In genomic region chr6:152004036-152004566, GRCh38 we compare ENCODE assay signal across 25 cellular contexts.
DNase-seq lines count a peak whose midpoint lies in the region; ATAC-seq, FAIRE-seq and TF ChIP-seq lines count a peak whose summit lies in the region.
"Had no signal": no experiment of that assay in that cellular context is flagged by ENCODE, and none has a peak within 500 bp of the region (broad histone marks: within the 10 kb centered on the region; RNA-seq: fewer than 3 reads in every experiment).

No MANE protein-coding gene starts in this region.

- FAIRE-seq in RCC 7860 (lab: Jason Lieb, UNC), result no peak
- FAIRE-seq: kidney had no signal

- H3K27me3 Mint-ChIP-seq in type B pancreatic cell, result peaks cover 7% of the 10 kb centered on the region
- H3K27me3 Mint-ChIP-seq: activated naive CD4-positive, alpha-beta T cell treated with anti-CD3 and anti-CD28 coated beads, Interleukin-2, amount 10 ng/mL, durations not matched to agents 7 days and 5 days; stimulated activated memory B cell treated with anti-CD40 and anti-IgM and Interleukin-4, amounts not matched to agents 10 μg/mL and 1 μg/mL and 100 μg/mL, for 72 hours had no signal

- H3K9me2 ChIP-seq in Loucy (replicated peaks; ENCODE audit: low read depth, low read length), result no peaks in the 10 kb centered on the region

- no peaks in the 10 kb centered on the region for H3K36me3 ChIP-seq in Loucy (ENCODE audit: insufficient read depth, low read length)
- H3K36me3 ChIP-seq in lower lobe of right lung, result no peaks in the 10 kb centered on the region
- H3K36me3 ChIP-seq: colonic mucosa had no signal

- H3K4me3 Mint-ChIP-seq in type B pancreatic cell, result no peak overlapping the region
- H3K4me3 Mint-ChIP-seq: activated CD8-positive, alpha-beta T cell treated with anti-CD3 and anti-CD28 coated beads, Interleukin-2, amount 10 ng/mL, durations not matched to agents 7 days and 5 days; activated naive CD4-positive, alpha-beta T cell treated with anti-CD3 and anti-CD28 coated beads, Interleukin-2, amount 10 ng/mL, durations not matched to agents 7 days and 5 days; CD14-positive monocyte; natural killer cell treated with Interleukin-12 subunit alpha and Interleukin-12 subunit beta and Interleukin-15 and Interleukin-18, amount 100 ng/mL, for 72 hours; stimulated activated memory B cell treated with anti-CD40 and anti-IgM and Interleukin-4, amounts not matched to agents 10 μg/mL and 1 μg/mL and 100 μg/mL, for 72 hours had no signal

- H3K27me3 ChIP-seq in Loucy (ENCODE audit: insufficient read depth, low read length, poor library complexity, severe bottlenecking) (no peaks in the 10 kb centered on the region), lower lobe of right lung (ENCODE audit: low read depth) (no peaks in the 10 kb centered on the region)
- H3K27me3 ChIP-seq: colonic mucosa had no signal

- TF ChIP-seq CTCF in Loucy (conservative IDR thresholded peaks at IDR 0.05; ENCODE audit: low read length), result no peak
- TF ChIP-seq CTCF in choroid plexus epithelial cell (conservative IDR thresholded peaks at IDR 0.05; ENCODE audit: low read depth, low read length), result no peak
- TF ChIP-seq CTCF in type B pancreatic cell (conservative IDR thresholded peaks at IDR 0.05), result no peak
- TF ChIP-seq CTCF in lower lobe of right lung (IDR thresholded peaks at IDR 0.05), result no peak

- H4K20me1 ChIP-seq in Loucy (ENCODE audit: insufficient read depth, low read length, poor library complexity, severe bottlenecking), result no peaks in the 10 kb centered on the region

- peak overlapping the region; percentile 41 for H3K4me2 ChIP-seq in Loucy (ENCODE audit: low read depth, low read length, poor library complexity, severe bottlenecking)

- no peak overlapping the region for H3K9ac ChIP-seq in Loucy (ENCODE audit: low read depth, low read length, poor library complexity, severe bottlenecking)

- peaks cover 26% of the 10 kb centered on the region for H3K4me1 ChIP-seq in Loucy (ENCODE audit: insufficient read depth, low read length, poor library complexity, severe bottlenecking)
- H3K4me1 ChIP-seq in lower lobe of right lung, result no peaks in the 10 kb centered on the region
- H3K4me1 ChIP-seq: Caco-2, colonic mucosa had no signal

- H3K4me3 ChIP-seq in Loucy (ENCODE audit: low read length, poor library complexity, severe bottlenecking) (peak overlapping the region; percentile 24), choroid plexus epithelial cell (ENCODE audit: low read depth, low read length) (no peak overlapping the region), lower lobe of right lung (no peak overlapping the region)
- H3K4me3 ChIP-seq: colonic mucosa had no signal

- H3K9me3 ChIP-seq in Loucy (ENCODE audit: insufficient read depth, low read depth, low read length) (no peaks in the 10 kb centered on the region), lower lobe of right lung (no peaks in the 10 kb centered on the region)
- H3K9me3 ChIP-seq: Caco-2, colonic mucosa had no signal

- no peak for ATAC-seq in lower lobe of right lung
- ATAC-seq: activated CD8-positive, alpha-beta T cell treated with anti-CD3 and anti-CD28 coated beads, Interleukin-2, amount 10 ng/mL, durations not matched to agents 7 days and 5 days; natural killer cell treated with Interleukin-12 subunit alpha and Interleukin-12 subunit beta and Interleukin-15 and Interleukin-18, amount 100 ng/mL, for 72 hours; stimulated activated memory B cell treated with anti-CD40 and anti-IgM and Interleukin-4, amounts not matched to agents 10 μg/mL and 1 μg/mL and 100 μg/mL, for 72 hours had no signal

- DNase-seq in EH (ENCODE audit: low read depth) (peak; percentile 39), choroid plexus epithelial cell (ENCODE audit: low read depth) (peak; percentile 33), myocyte (ENCODE audit: low read depth) (peak; percentile 33), type B pancreatic cell (ENCODE audit: extremely low spot score, unreplicated experiment) (no peak), lower lobe of right lung (no peak), RCC 7860 (ENCODE audit: low spot score) (no peak), HUDEP-2 (lab: John Stamatoyannopoulos, UW; ENCODE audit: unreplicated experiment in 76 of 76) (no peak)
- DNase-seq: activated CD8-positive, alpha-beta T cell treated with anti-CD3 and anti-CD28 coated beads, Interleukin-2, amount 10 ng/mL, durations not matched to agents 7 days and 5 days; activated naive CD4-positive, alpha-beta T cell treated with anti-CD3 and anti-CD28 coated beads, Interleukin-2, amount 10 ng/mL, durations not matched to agents 7 days and 5 days; amniotic stem cell; Caco-2; colonic mucosa; DMS79; effector CD8-positive, alpha-beta T cell; KG1; kidney; midbrain; NCI-H146; NCI-H345; substantia nigra; T-helper 9 cell had no signal

- intact Hi-C loops in lower lobe of right lung (cut with DNase I), result no loop called here

- H3F3A ChIP-seq in Loucy (ENCODE audit: low read depth), result no peaks in the 10 kb centered on the region

- H3K79me2 ChIP-seq in Loucy (ENCODE audit: insufficient read depth, low read length), result no peaks in the 10 kb centered on the region

- H2AFZ ChIP-seq in Loucy (ENCODE audit: low read length), result no peak overlapping the region

- H3K36me3 Mint-ChIP-seq in type B pancreatic cell, result no peaks in the 10 kb centered on the region
- H3K36me3 Mint-ChIP-seq: activated naive CD4-positive, alpha-beta T cell treated with anti-CD3 and anti-CD28 coated beads, Interleukin-2, amount 10 ng/mL, durations not matched to agents 7 days and 5 days; CD14-positive monocyte; natural killer cell treated with Interleukin-12 subunit alpha and Interleukin-12 subunit beta and Interleukin-15 and Interleukin-18, amount 100 ng/mL, for 72 hours; stimulated activated memory B cell treated with anti-CD40 and anti-IgM and Interleukin-4, amounts not matched to agents 10 μg/mL and 1 μg/mL and 100 μg/mL, for 72 hours had no signal

- H3K27ac Mint-ChIP-seq in type B pancreatic cell, result no peak overlapping the region
- H3K27ac Mint-ChIP-seq: activated CD8-positive, alpha-beta T cell treated with anti-CD3 and anti-CD28 coated beads, Interleukin-2, amount 10 ng/mL, durations not matched to agents 7 days and 5 days; activated naive CD4-positive, alpha-beta T cell treated with anti-CD3 and anti-CD28 coated beads, Interleukin-2, amount 10 ng/mL, durations not matched to agents 7 days and 5 days; CD14-positive monocyte; natural killer cell treated with Interleukin-12 subunit alpha and Interleukin-12 subunit beta and Interleukin-15 and Interleukin-18, amount 100 ng/mL, for 72 hours; stimulated activated memory B cell treated with anti-CD40 and anti-IgM and Interleukin-4, amounts not matched to agents 10 μg/mL and 1 μg/mL and 100 μg/mL, for 72 hours had no signal

- H3K27ac ChIP-seq in lower lobe of right lung, result no peak overlapping the region
- H3K27ac ChIP-seq: colonic mucosa had no signal

- no peaks in the 10 kb centered on the region for H3K4me1 Mint-ChIP-seq in type B pancreatic cell (ENCODE audit: unreplicated experiment)
- H3K4me1 Mint-ChIP-seq: activated naive CD4-positive, alpha-beta T cell treated with anti-CD3 and anti-CD28 coated beads, Interleukin-2, amount 10 ng/mL, durations not matched to agents 7 days and 5 days; stimulated activated memory B cell treated with anti-CD40 and anti-IgM and Interleukin-4, amounts not matched to agents 10 μg/mL and 1 μg/mL and 100 μg/mL, for 72 hours had no signal

- H3K9me3 Mint-ChIP-seq in type B pancreatic cell, result no peaks in the 10 kb centered on the region
- H3K9me3 Mint-ChIP-seq: activated naive CD4-positive, alpha-beta T cell treated with anti-CD3 and anti-CD28 coated beads, Interleukin-2, amount 10 ng/mL, durations not matched to agents 7 days and 5 days; natural killer cell treated with Interleukin-12 subunit alpha and Interleukin-12 subunit beta and Interleukin-15 and Interleukin-18, amount 100 ng/mL, for 72 hours; stimulated activated memory B cell treated with anti-CD40 and anti-IgM and Interleukin-4, amounts not matched to agents 10 μg/mL and 1 μg/mL and 100 μg/mL, for 72 hours had no signal

Comparison
In these comparisons a context has a peak if more than half of its experiments do, and no peak if none do; other contexts are left out.
1. DNase-seq: peak in EH (single experiment), choroid plexus epithelial cell (single experiment) and myocyte (single experiment); none in type B pancreatic cell (single experiment), lower lobe of right lung (single experiment), RCC 7860 (single experiment) and HUDEP-2 (0 of 76).